Comparison of ENCODE assay signal across 8 cellular contexts in genomic region chr16:87806608-87807546, GRCh38. TPM values are rescaled to one million over a fixed set of nuclear protein-coding genes. Genes with fewer than 3 reads are reported as not detected.
DNase-seq lines count a peak whose midpoint lies in the region; ATAC-seq, FAIRE-seq and TF ChIP-seq lines count a peak whose summit lies in the region.

No MANE protein-coding gene starts in this region.

- peak overlapping the region; percentile 89 for H3K4me3 Mint-ChIP-seq in activated naive CD4-positive, alpha-beta T cell treated with anti-CD3 and anti-CD28 coated beads for 36 hours
- H3K4me3 Mint-ChIP-seq in glutamatergic neuron (ENCODE audit: unreplicated experiment): peak overlapping the region; percentile 38

- peaks cover 31% of the 10 kb centered on the region for H3K4me1 Mint-ChIP-seq in activated naive CD4-positive, alpha-beta T cell treated with anti-CD3 and anti-CD28 coated beads for 36 hours (ENCODE audit: low read depth)
- peaks cover 11% of the 10 kb centered on the region for H3K4me1 Mint-ChIP-seq in glutamatergic neuron (ENCODE audit: low read depth, unreplicated experiment)

- no peaks in the 10 kb centered on the region for H3K9me3 Mint-ChIP-seq in activated naive CD4-positive, alpha-beta T cell treated with anti-CD3 and anti-CD28 coated beads for 36 hours
- H3K9me3 Mint-ChIP-seq in glutamatergic neuron (ENCODE audit: unreplicated experiment): peaks cover 11% of the 10 kb centered on the region

- H3K4me1 ChIP-seq in Peyer's patch: peaks cover 0 to 19% (median 17%) of the 10 kb centered on the region in 4 donors

- peak overlapping the region; percentile 70 for H3K4me3 ChIP-seq in Jurkat, Clone E6-1 (ENCODE audit: low read length)
- H3K4me3 ChIP-seq in Peyer's patch: peak overlapping the region in 3 of 4 donors; percentile 24 to 32 (median 25)

- no peak for ATAC-seq in HG03432 (IDR thresholded peaks at IDR 0.05; ENCODE audit: unreplicated experiment)

- no peaks in the 10 kb centered on the region for H3K9me3 ChIP-seq in Peyer's patch

- no peak for FAIRE-seq in D721Med (lab: Jason Lieb, UNC)

- TF ChIP-seq CTCF in Peyer's patch (IDR thresholded peaks at IDR 0.05): no peak
- TF ChIP-seq CTCF in glutamatergic neuron (IDR thresholded peaks at IDR 0.05; ENCODE audit: partially characterized antibody, unreplicated experiment): no peak
- TF ChIP-seq CTCF in D721Med (IDR thresholded peaks at IDR 0.05; ENCODE audit: insufficient read depth, missing control alignments): no peak

- H3K27ac ChIP-seq in Peyer's patch: peak overlapping the region; percentile 63 to 75 (median 72)

- H3K27ac Mint-ChIP-seq in activated naive CD4-positive, alpha-beta T cell treated with anti-CD3 and anti-CD28 coated beads for 36 hours: peak overlapping the region; percentile 94
- H3K27ac Mint-ChIP-seq in glutamatergic neuron (ENCODE audit: unreplicated experiment): peak overlapping the region; percentile 95

- CTCF ChIA-PET in activated naive CD4-positive, alpha-beta T cell treated with anti-CD3 and anti-CD28 coated beads for 36 hours (lab: Charles Lee): interaction anchor here (0.8 to 3.3 kb wide), 9 partner anchors 14 to 87 kb away, joined by 3 to 27 read pairs (median 3); no protein-coding TSS in a partner anchor

- H3K36me3 ChIP-seq in Peyer's patch: no peaks in the 10 kb centered on the region

- H3K27me3 ChIP-seq in Peyer's patch: no peaks in the 10 kb centered on the region

- no peak for TF ChIP-seq POLR2A in Peyer's patch (IDR thresholded peaks at IDR 0.05)

- intact Hi-C loops in activated naive CD4-positive, alpha-beta T cell treated with anti-CD3 and anti-CD28 coated beads for 36 hours (cut with micrococcal nuclease): loop anchor here (1.0 to 2.0 kb wide), 3 partner anchors 27 to 90 kb away; no protein-coding TSS in a partner anchor

- DNase-seq in COR-L47 (lab: John Stamatoyannopoulos, UW) (peak; percentile 97), Peyer's patch (peak; percentile 75 to 79 (median 76)), glutamatergic neuron (peak; percentile 82), putamen (ENCODE audit: low spot score) (peak; percentile 45), D721Med (ENCODE audit: insufficient read length, low spot score) (no peak)
- peak; percentile 92 for DNase-seq in Jurkat, Clone E6-1 (ENCODE audit: low read depth, low spot score)
- peak; percentile 88 for DNase-seq in activated naive CD4-positive, alpha-beta T cell treated with anti-CD3 and anti-CD28 coated beads for 36 hours

- peaks cover 1% of the 10 kb centered on the region for H3K36me3 Mint-ChIP-seq in activated naive CD4-positive, alpha-beta T cell treated with anti-CD3 and anti-CD28 coated beads for 36 hours (ENCODE audit: low read depth)
- no peaks in the 10 kb centered on the region for H3K36me3 Mint-ChIP-seq in glutamatergic neuron (ENCODE audit: unreplicated experiment)

- no peaks in the 10 kb centered on the region for H3K27me3 Mint-ChIP-seq in activated naive CD4-positive, alpha-beta T cell treated with anti-CD3 and anti-CD28 coated beads for 36 hours (ENCODE audit: low read depth)
- H3K27me3 Mint-ChIP-seq in glutamatergic neuron (ENCODE audit: unreplicated experiment): peaks cover 9% of the 10 kb centered on the region

RNA-seq across cellular contexts. Expression of gene KLHDC4, which starts 41.1 kb away (rescaled TPM):
- polyA plus RNA-seq in Jurkat, Clone E6-1 (2012; ENCODE audit: insufficient read depth, insufficient read length): 77.1 TPM
- total RNA-seq in Peyer's patch (100 to 1,000 TPM in 1 of 4 donors, 10 to 100 TPM in 3; 39.4 to 125 (median 63.6) TPM), glutamatergic neuron (ENCODE audit: unreplicated experiment) (65.4 TPM)
- total RNA-seq in activated naive CD4-positive, alpha-beta T cell treated with anti-CD3 and anti-CD28 coated beads for 36 hours: 10 to 100 TPM; 56.2 to 62.4 TPM
